ENCODE assay signal across 1 cellular context in the genomic region with DNA sequence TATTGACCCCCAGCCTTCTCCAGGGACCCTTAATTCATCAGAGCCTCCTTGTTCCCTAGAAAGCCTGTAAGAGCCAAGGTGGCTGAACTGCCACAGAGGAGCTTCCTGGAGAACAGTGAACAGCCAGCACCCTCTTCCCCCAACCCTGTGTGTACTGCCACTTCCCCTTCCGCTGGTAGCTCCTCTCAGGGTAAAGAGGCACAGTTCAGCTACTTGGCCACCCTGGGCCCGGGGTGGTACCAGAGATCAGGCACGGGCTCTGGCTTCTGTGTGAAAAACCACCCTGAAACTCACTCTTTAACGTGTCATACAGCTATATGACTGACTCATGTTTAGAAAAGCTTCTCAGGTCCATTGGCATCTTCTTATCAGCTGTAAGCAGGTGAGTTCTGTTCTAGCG.
TF ChIP-seq lines count a peak whose summit lies in the region.

No MANE protein-coding gene starts in this region.

TF ChIP-seq in WTC11, 78 proteins besides CTCF, POLR2A, EP300 and RAD21 (continued from another document):
- TF ChIP-seq, protein P1, sequence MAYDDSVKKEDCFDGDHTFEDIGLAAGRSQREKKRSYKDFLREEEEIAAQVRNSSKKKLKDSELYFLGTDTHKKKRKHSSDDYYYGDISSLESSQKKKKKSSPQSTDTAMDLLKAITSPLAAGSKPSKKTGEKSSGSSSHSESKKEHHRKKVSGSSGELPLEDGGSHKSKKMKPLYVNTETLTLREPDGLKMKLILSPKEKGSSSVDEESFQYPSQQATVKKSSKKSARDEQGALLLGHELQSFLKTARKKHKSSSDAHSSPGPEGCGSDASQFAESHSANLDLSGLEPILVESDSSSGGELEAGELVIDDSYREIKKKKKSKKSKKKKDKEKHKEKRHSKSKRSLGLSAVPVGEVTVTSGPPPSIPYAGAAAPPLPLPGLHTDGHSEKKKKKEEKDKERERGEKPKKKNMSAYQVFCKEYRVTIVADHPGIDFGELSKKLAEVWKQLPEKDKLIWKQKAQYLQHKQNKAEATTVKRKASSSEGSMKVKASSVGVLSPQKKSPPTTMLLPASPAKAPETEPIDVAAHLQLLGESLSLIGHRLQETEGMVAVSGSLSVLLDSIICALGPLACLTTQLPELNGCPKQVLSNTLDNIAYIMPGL (CRISPR knock-in tag; IDR thresholded peaks at IDR 0.05) = no peak
- TF ChIP-seq, protein P2, sequence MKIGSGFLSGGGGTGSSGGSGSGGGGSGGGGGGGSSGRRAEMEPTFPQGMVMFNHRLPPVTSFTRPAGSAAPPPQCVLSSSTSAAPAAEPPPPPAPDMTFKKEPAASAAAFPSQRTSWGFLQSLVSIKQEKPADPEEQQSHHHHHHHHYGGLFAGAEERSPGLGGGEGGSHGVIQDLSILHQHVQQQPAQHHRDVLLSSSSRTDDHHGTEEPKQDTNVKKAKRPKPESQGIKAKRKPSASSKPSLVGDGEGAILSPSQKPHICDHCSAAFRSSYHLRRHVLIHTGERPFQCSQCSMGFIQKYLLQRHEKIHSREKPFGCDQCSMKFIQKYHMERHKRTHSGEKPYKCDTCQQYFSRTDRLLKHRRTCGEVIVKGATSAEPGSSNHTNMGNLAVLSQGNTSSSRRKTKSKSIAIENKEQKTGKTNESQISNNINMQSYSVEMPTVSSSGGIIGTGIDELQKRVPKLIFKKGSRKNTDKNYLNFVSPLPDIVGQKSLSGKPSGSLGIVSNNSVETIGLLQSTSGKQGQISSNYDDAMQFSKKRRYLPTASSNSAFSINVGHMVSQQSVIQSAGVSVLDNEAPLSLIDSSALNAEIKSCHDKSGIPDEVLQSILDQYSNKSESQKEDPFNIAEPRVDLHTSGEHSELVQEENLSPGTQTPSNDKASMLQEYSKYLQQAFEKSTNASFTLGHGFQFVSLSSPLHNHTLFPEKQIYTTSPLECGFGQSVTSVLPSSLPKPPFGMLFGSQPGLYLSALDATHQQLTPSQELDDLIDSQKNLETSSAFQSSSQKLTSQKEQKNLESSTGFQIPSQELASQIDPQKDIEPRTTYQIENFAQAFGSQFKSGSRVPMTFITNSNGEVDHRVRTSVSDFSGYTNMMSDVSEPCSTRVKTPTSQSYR (CRISPR knock-in tag; IDR thresholded peaks at IDR 0.05) = no peak
- TF ChIP-seq RORB (CRISPR knock-in tag; IDR thresholded peaks at IDR 0.05) = no peak
- no peak for TF ChIP-seq IRF2 (CRISPR knock-in tag; IDR thresholded peaks at IDR 0.05; ENCODE audit: borderline replicate concordance, low read depth)
- no peak for TF ChIP-seq ESRRA (CRISPR knock-in tag; IDR thresholded peaks at IDR 0.05; ENCODE audit: borderline replicate concordance)
- TF ChIP-seq ZNF396 (CRISPR knock-in tag; IDR thresholded peaks at IDR 0.05; ENCODE audit: borderline replicate concordance) = no peak
- TF ChIP-seq CBFB (CRISPR knock-in tag; IDR thresholded peaks at IDR 0.05; ENCODE audit: low read depth) = no peak
- TF ChIP-seq, protein P3, sequence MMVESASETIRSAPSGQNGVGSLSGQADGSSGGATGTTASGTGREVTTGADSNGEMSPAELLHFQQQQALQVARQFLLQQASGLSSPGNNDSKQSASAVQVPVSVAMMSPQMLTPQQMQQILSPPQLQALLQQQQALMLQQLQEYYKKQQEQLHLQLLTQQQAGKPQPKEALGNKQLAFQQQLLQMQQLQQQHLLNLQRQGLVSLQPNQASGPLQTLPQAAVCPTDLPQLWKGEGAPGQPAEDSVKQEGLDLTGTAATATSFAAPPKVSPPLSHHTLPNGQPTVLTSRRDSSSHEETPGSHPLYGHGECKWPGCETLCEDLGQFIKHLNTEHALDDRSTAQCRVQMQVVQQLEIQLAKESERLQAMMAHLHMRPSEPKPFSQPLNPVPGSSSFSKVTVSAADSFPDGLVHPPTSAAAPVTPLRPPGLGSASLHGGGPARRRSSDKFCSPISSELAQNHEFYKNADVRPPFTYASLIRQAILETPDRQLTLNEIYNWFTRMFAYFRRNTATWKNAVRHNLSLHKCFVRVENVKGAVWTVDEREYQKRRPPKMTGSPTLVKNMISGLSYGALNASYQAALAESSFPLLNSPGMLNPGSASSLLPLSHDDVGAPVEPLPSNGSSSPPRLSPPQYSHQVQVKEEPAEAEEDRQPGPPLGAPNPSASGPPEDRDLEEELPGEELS (CRISPR knock-in tag; IDR thresholded peaks at IDR 0.05) = no peak
